Comparison of ENCODE assay signal across 17 cellular contexts in genomic region chr4:1404573-1405248, GRCh38. TPM values are rescaled to one million over a fixed set of nuclear protein-coding genes. Genes with fewer than 3 reads are reported as not detected.
DNase-seq lines count a peak whose midpoint lies in the region; ATAC-seq and TF ChIP-seq lines count a peak whose summit lies in the region.
"Had no signal": no experiment of that assay in that cellular context is flagged by ENCODE, and none has a peak within 500 bp of the region (broad histone marks: within the 10 kb centered on the region; RNA-seq: fewer than 3 reads in every experiment).

No MANE protein-coding gene starts in this region.

- ATAC-seq in RWPE2 (ENCODE audit: low read depth), result no peak
- ATAC-seq in upper lobe of right lung, result no peak
- ATAC-seq: activated naive CD4-positive, alpha-beta T cell treated with anti-CD3 and anti-CD28 coated beads, Interleukin-2, amount 50 U/mL, for 72 hours; esophagus mucosa had no signal

- no peaks in the 10 kb centered on the region for H3K9me3 ChIP-seq in right atrium auricular region
- no peaks in the 10 kb centered on the region for H3K9me3 ChIP-seq in left ventricle myocardium inferior (replicated peaks)
- H3K9me3 ChIP-seq in RWPE2 (ENCODE audit: severe bottlenecking), result no peaks in the 10 kb centered on the region
- no peaks in the 10 kb centered on the region for H3K9me3 ChIP-seq in upper lobe of right lung

- H3K27me3 ChIP-seq in right atrium auricular region (peaks cover 24 to 87% of the 10 kb centered on the region in 2 donors), left ventricle myocardium inferior (ENCODE audit: low read depth) (peaks cover 100% of the 10 kb centered on the region), RWPE2 (ENCODE audit: insufficient read depth, poor library complexity, severe bottlenecking) (peaks cover 89% of the 10 kb centered on the region), upper lobe of right lung (peaks cover 89% of the 10 kb centered on the region)

- H3K4me3 ChIP-seq in right atrium auricular region (no peak overlapping the region), left ventricle myocardium inferior (no peak overlapping the region), RWPE2 (ENCODE audit: severe bottlenecking) (no peak overlapping the region), upper lobe of right lung (no peak overlapping the region)

- H3K36me3 ChIP-seq in right atrium auricular region (no peaks in the 10 kb centered on the region), left ventricle myocardium inferior (no peaks in the 10 kb centered on the region), RWPE2 (ENCODE audit: low read depth) (no peaks in the 10 kb centered on the region), upper lobe of right lung (no peaks in the 10 kb centered on the region)

- DNase-seq in right atrium auricular region (ENCODE audit: low spot score) (peak; percentile 30), left ventricle myocardium inferior (no peak), RWPE2 (ENCODE audit: low spot score) (peak; percentile 39), islet precursor cell (peak; percentile 50), upper lobe of right lung (peak; percentile 46), ureter (ENCODE audit: low spot score) (no peak), Ammon's horn (ENCODE audit: low spot score) (no peak)
- no peak for DNase-seq in effector CD4-positive, alpha-beta T cell
- DNase-seq: Kasumi-1, NCI-H1105, SHP77 treated with DMSO at 0.1 percent for 48 hours had no signal

- no peak for TF ChIP-seq CTCF in right atrium auricular region (IDR thresholded peaks at IDR 0.05)
- TF ChIP-seq CTCF in left ventricle myocardium inferior (IDR thresholded peaks at IDR 0.05; ENCODE audit: borderline replicate concordance), result no peak
- no peak for TF ChIP-seq CTCF in RWPE2 (IDR thresholded peaks at IDR 0.05; ENCODE audit: poor library complexity, severe bottlenecking)
- no peak for TF ChIP-seq CTCF in upper lobe of right lung (IDR thresholded peaks at IDR 0.05)

- H3K27ac ChIP-seq in right atrium auricular region, result no peak overlapping the region
- no peak overlapping the region for H3K27ac ChIP-seq in left ventricle myocardium inferior (replicated peaks)
- no peak overlapping the region for H3K27ac ChIP-seq in RWPE2 (ENCODE audit: poor library complexity, severe bottlenecking)
- H3K27ac ChIP-seq in upper lobe of right lung, result no peak overlapping the region

- intact Hi-C loops in left ventricle myocardium inferior (cut with micrococcal nuclease), result no loop called here
- intact Hi-C loops in upper lobe of right lung (cut with DNase I), result loop anchor here (10.0 kb wide), 1 partner anchor 60 kb away; no protein-coding TSS in a partner anchor

- H3K4me1 ChIP-seq in right atrium auricular region (peaks cover 0 to 46% of the 10 kb centered on the region in 2 donors), left ventricle myocardium inferior (peaks cover 54% of the 10 kb centered on the region), RWPE2 (ENCODE audit: insufficient read depth, poor library complexity, severe bottlenecking) (no peaks in the 10 kb centered on the region), upper lobe of right lung (peaks cover 5% of the 10 kb centered on the region)

RNA-seq across cellular contexts. Expression of gene NKX1-1, which starts 1.5 kb away (rescaled TPM):
- total RNA-seq in right atrium auricular region (not detected), left ventricle myocardium inferior (not detected), upper lobe of right lung (not detected), ureter (not detected)
- total RNA-seq: activated naive CD4-positive, alpha-beta T cell treated with anti-CD3 and anti-CD28 coated beads, Interleukin-2, amount 50 U/mL, for 72 hours; esophagus mucosa; lower leg skin; omental fat pad; subcutaneous adipose tissue; T-helper 2 cell treated with Interferon-gamma antibody and Interleukin-4, amounts not matched to agents 100 ng/mL and 5 ng/mL, for 36 hours had no signal

RNA-seq across cellular contexts. Expression of gene UVSSA, which starts 57.7 kb away (rescaled TPM):
- total RNA-seq in right atrium auricular region (1 to 10 TPM; 4.4 to 7.5 TPM), left ventricle myocardium inferior (5.9 TPM), upper lobe of right lung (28.3 TPM), ureter (48.1 TPM)

Comparison
In these comparisons a context has a peak if more than half of its experiments do, and no peak if none do; other contexts are left out.
1. DNase-seq: peak in right atrium auricular region (single experiment), RWPE2 (single experiment), islet precursor cell (single experiment) and upper lobe of right lung (single experiment); none in left ventricle myocardium inferior (single experiment), ureter (single experiment), Ammon's horn (single experiment) and effector CD4-positive, alpha-beta T cell (single experiment).